In genomic region chr10:119762035-119762434, GRCh38 we compare ENCODE assay signal across 1 cellular context.
TF ChIP-seq lines count a peak whose summit lies in the region.

No MANE protein-coding gene starts in this region.

TF ChIP-seq in IMR-90, 13 proteins besides CTCF, POLR2A, EP300 and RAD21:
- TF ChIP-seq RCOR1 (IDR thresholded peaks at IDR 0.05; ENCODE audit: insufficient replicate concordance, low read length) (no peak), MAFK (IDR thresholded peaks at IDR 0.05; ENCODE audit: low read depth, low read length) (no peak), MAZ (IDR thresholded peaks at IDR 0.05; ENCODE audit: borderline replicate concordance, low read depth, low read length) (no peak), CEBPB (IDR thresholded peaks at IDR 0.05; ENCODE audit: low read depth, low read length) (no peak), RFX5 (IDR thresholded peaks at IDR 0.05; ENCODE audit: low read depth, low read length) (no peak), BHLHE40 (IDR thresholded peaks at IDR 0.05; ENCODE audit: low read depth, low read length) (no peak), MXI1 (IDR thresholded peaks at IDR 0.05; ENCODE audit: borderline replicate concordance, low read depth, low read length) (no peak), SMC3 (IDR thresholded peaks at IDR 0.05; ENCODE audit: low read depth, low read length) (no peak), FOS (IDR thresholded peaks at IDR 0.05; ENCODE audit: low read depth, low read length) (no peak), CHD1 (IDR thresholded peaks at IDR 0.05; ENCODE audit: low read depth, low read length) (no peak), NFE2L2 (IDR thresholded peaks at IDR 0.05; ENCODE audit: low read depth, low read length) (no peak)
- TF ChIP-seq, protein P1, sequence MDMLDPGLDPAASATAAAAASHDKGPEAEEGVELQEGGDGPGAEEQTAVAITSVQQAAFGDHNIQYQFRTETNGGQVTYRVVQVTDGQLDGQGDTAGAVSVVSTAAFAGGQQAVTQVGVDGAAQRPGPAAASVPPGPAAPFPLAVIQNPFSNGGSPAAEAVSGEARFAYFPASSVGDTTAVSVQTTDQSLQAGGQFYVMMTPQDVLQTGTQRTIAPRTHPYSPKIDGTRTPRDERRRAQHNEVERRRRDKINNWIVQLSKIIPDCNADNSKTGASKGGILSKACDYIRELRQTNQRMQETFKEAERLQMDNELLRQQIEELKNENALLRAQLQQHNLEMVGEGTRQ (IDR thresholded peaks at IDR 0.05; ENCODE audit: low read depth, low read length): no peak
- TF ChIP-seq, protein P2, sequence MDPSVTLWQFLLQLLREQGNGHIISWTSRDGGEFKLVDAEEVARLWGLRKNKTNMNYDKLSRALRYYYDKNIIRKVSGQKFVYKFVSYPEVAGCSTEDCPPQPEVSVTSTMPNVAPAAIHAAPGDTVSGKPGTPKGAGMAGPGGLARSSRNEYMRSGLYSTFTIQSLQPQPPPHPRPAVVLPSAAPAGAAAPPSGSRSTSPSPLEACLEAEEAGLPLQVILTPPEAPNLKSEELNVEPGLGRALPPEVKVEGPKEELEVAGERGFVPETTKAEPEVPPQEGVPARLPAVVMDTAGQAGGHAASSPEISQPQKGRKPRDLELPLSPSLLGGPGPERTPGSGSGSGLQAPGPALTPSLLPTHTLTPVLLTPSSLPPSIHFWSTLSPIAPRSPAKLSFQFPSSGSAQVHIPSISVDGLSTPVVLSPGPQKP (IDR thresholded peaks at IDR 0.05; ENCODE audit: borderline replicate concordance, low read depth, low read length): no peak
